8 cellular contexts compared by ENCODE assay signal in genomic region chr15:65303687-65304392, GRCh38. TPM values are rescaled to one million over a fixed set of nuclear protein-coding genes. Genes with fewer than 3 reads are reported as not detected.
DNase-seq lines count a peak whose midpoint lies in the region; ATAC-seq and TF ChIP-seq lines count a peak whose summit lies in the region.

No MANE protein-coding gene starts in this region.

- ATAC-seq in activated CD8-positive, alpha-beta T cell treated with anti-CD3 and anti-CD28 coated beads for 36 hours: peak; percentile 0

- no peaks in the 10 kb centered on the region for H3K9me3 ChIP-seq in mucosa of stomach (ENCODE audit: control insufficient read depth, low read length)

- H3K9me3 Mint-ChIP-seq in activated CD8-positive, alpha-beta T cell treated with anti-CD3 and anti-CD28 coated beads for 36 hours: no peaks in the 10 kb centered on the region

- peak; percentile 8 for DNase-seq in DMS 273 treated with DMSO at 0.1 percent for 48 hours (lab: John Stamatoyannopoulos, UW)
- no peak for DNase-seq in HEK293T (ENCODE audit: extremely low spot score)
- peak; percentile 81 for DNase-seq in NCI-H2171 treated with DMSO at 0.1 percent for 48 hours (lab: John Stamatoyannopoulos, UW)
- peak; percentile 86 for DNase-seq in activated CD8-positive, alpha-beta T cell treated with anti-CD3 and anti-CD28 coated beads for 36 hours
- no peak for DNase-seq in epithelial cell of prostate (ENCODE audit: low read depth, low spot score)
- DNase-seq in substantia nigra (lab: John Stamatoyannopoulos, UW): peak in 35 of 49 donors; percentile 19 to 74 (median 46)
- no peak for DNase-seq in hepatic stellate cell (ENCODE audit: low spot score)

- CTCF ChIA-PET in HEK293T (lab: Yijun Ruan, JAX): interaction anchor here (0.6 to 0.9 kb wide), 3 partner anchors 39 to 483 kb away, joined by 3 to 4 read pairs (median 3); no protein-coding TSS in a partner anchor
- CTCF ChIA-PET in activated CD8-positive, alpha-beta T cell treated with anti-CD3 and anti-CD28 coated beads for 36 hours (lab: Charles Lee): interaction anchor here (0.6 to 2.7 kb wide), 4 partner anchors 9 to 132 kb away, joined by 3 to 11 read pairs (median 7); partner anchors contain the start of gene CLPX

- H3K4me3 Mint-ChIP-seq in activated CD8-positive, alpha-beta T cell treated with anti-CD3 and anti-CD28 coated beads for 36 hours: peak overlapping the region; percentile 93

- no peaks in the 10 kb centered on the region for H3K4me1 ChIP-seq in mucosa of stomach (ENCODE audit: control insufficient read depth, insufficient read depth, low read length)

- H3K9ac ChIP-seq in mucosa of stomach (ENCODE audit: low read length): peak overlapping the region; percentile 73

- H3K27me3 ChIP-seq in mucosa of stomach (ENCODE audit: control insufficient read depth, insufficient read depth, low read length): no peaks in the 10 kb centered on the region

- H3K4me1 Mint-ChIP-seq in activated CD8-positive, alpha-beta T cell treated with anti-CD3 and anti-CD28 coated beads for 36 hours (ENCODE audit: low read depth): peaks cover 28% of the 10 kb centered on the region

- POLR2A ChIA-PET in HEK293T (lab: Yijun Ruan, JAX): interaction anchor here (0.6 to 3.3 kb wide), 53 partner anchors 9 to 1212 kb away, joined by 3 to 71 read pairs (median 5); partner anchors contain the start of genes CILP, CLPX, DPP8 and IGDCC3
- POLR2A ChIA-PET in activated CD8-positive, alpha-beta T cell treated with anti-CD3 and anti-CD28 coated beads for 36 hours (lab: Charles Lee): interaction anchor here (0.6 to 3.1 kb wide), 43 partner anchors 7 to 989 kb away, joined by 3 to 80 read pairs (median 5); partner anchors contain the start of genes CLPX, DIS3L, PARP16 and PDCD7

- H3K27me3 Mint-ChIP-seq in activated CD8-positive, alpha-beta T cell treated with anti-CD3 and anti-CD28 coated beads for 36 hours: no peaks in the 10 kb centered on the region

- H3K4me3 ChIP-seq in mucosa of stomach (ENCODE audit: low read length): peak overlapping the region; percentile 53

- no peaks in the 10 kb centered on the region for H3K36me3 Mint-ChIP-seq in activated CD8-positive, alpha-beta T cell treated with anti-CD3 and anti-CD28 coated beads for 36 hours (ENCODE audit: low read depth)

- TF ChIP-seq CTCF in activated CD8-positive, alpha-beta T cell treated with anti-CD3 and anti-CD28 coated beads for 36 hours (IDR thresholded peaks at IDR 0.05): no peak

- H3K27ac Mint-ChIP-seq in activated CD8-positive, alpha-beta T cell treated with anti-CD3 and anti-CD28 coated beads for 36 hours: peak overlapping the region; percentile 98

- intact Hi-C loops in activated CD8-positive, alpha-beta T cell treated with anti-CD3 and anti-CD28 coated beads for 36 hours (cut with micrococcal nuclease): loop anchor here (1.0 kb wide), 1 partner anchor 8 kb away; the partner anchor contains the start of gene RNU5A-1

- H3K27ac ChIP-seq in epithelial cell of prostate (peak overlapping the region; percentile 69), substantia nigra (ENCODE audit: low read depth, low read length, poor library complexity, severe bottlenecking) (peak overlapping the region; percentile 86)

- no peaks in the 10 kb centered on the region for H3K36me3 ChIP-seq in mucosa of stomach (ENCODE audit: control insufficient read depth, insufficient read depth, low read length)

TF ChIP-seq in HEK293T, 16 proteins besides CTCF, POLR2A, EP300 and RAD21:
- TF ChIP-seq ARNT (IDR thresholded peaks at IDR 0.05) (no peak), L3MBTL2 (conservative IDR thresholded peaks at IDR 0.05) (peak; percentile 98)

RNA-seq across cellular contexts. Expression of gene RNU5B-1, which starts 0.6 kb away (rescaled TPM):
- not detected for total RNA-seq in activated CD8-positive, alpha-beta T cell treated with anti-CD3 and anti-CD28 coated beads for 36 hours

RNA-seq across cellular contexts. Expression of gene RNU5A-1, which starts 8.0 kb away (rescaled TPM):
- total RNA-seq in activated CD8-positive, alpha-beta T cell treated with anti-CD3 and anti-CD28 coated beads for 36 hours: not detected

RNA-seq across cellular contexts. Expression of gene PARP16, which starts 17.2 kb away (rescaled TPM):
- 10 to 100 TPM; 17.9 to 20.5 TPM for total RNA-seq in activated CD8-positive, alpha-beta T cell treated with anti-CD3 and anti-CD28 coated beads for 36 hours

Comparison
In these comparisons a context has a peak if more than half of its experiments do, and no peak if none do; other contexts are left out.
1. DNase-seq: peak in DMS 273 treated with DMSO at 0.1 percent for 48 hours (single experiment), NCI-H2171 treated with DMSO at 0.1 percent for 48 hours (single experiment), activated CD8-positive, alpha-beta T cell treated with anti-CD3 and anti-CD28 coated beads for 36 hours (single experiment) and substantia nigra (35 of 49); none in HEK293T (single experiment), epithelial cell of prostate (single experiment) and hepatic stellate cell (single experiment).